8 cellular contexts compared by ENCODE assay signal in the genomic region with DNA sequence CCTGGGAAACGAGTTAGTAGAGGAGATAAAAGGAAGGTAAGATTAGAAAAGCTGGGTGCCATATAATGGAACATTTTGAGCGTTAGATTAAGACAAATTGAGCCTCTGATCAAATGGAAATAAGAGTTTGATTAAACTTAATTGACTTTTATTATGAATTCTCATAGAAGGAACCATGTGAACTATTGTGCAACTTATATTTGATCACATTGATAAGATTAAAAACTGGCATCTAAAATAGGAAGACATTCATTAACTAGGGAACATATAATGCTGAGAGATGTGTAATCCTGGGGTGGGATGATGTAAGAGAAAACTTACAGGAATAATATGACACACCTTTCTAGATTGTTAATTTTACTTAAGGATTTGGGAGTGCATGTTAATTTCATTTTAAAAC. TPM values are rescaled to one million over a fixed set of nuclear protein-coding genes. Genes with fewer than 3 reads are reported as not detected.
"Had no signal": no experiment of that assay in that cellular context is flagged by ENCODE, and none has a peak within 500 bp of the region (broad histone marks: within the 10 kb centered on the region; RNA-seq: fewer than 3 reads in every experiment).

No MANE protein-coding gene starts in this region.

- H3K4me3 ChIP-seq: GM12878 had no signal

- ATAC-seq: GM12878 had no signal

- DNase-seq: GDM1, GF-D8 had no signal

- FAIRE-seq: GM12878, GM12891, GM12892, GM18507, GM19239 had no signal

RNA-seq across cellular contexts. Expression of gene TBR1, which starts 22.5 kb away (rescaled TPM):
- total RNA-seq: G401, GM12878 had no signal
